Comparison of ENCODE assay signal across 1 cellular context in genomic region chr5:52787600-52788504, GRCh38.
TF ChIP-seq lines count a peak whose summit lies in the region.

ITGA1 (plus strand) TSS chr5:52787916; CDS start chr5:52788354, 438 bp downstream.
PELO (plus strand) TSS chr5:52787916; CDS start chr5:52800395, 12,479 bp downstream.

TF ChIP-seq in GM23338, 12 proteins besides CTCF, POLR2A, EP300 and RAD21 (continued from another document):
- TF ChIP-seq ZNF462 (CRISPR knock-in tag; IDR thresholded peaks at IDR 0.05) (peak; percentile 44; the same call in 1 of the 2 replicates), ZNF114 (CRISPR knock-in tag; IDR thresholded peaks at IDR 0.05) (0 out of 2 replicates have a peak, but pooled peaks have one; percentile 12)
